ENCODE assay signal across 2 cellular contexts in the genomic region with DNA sequence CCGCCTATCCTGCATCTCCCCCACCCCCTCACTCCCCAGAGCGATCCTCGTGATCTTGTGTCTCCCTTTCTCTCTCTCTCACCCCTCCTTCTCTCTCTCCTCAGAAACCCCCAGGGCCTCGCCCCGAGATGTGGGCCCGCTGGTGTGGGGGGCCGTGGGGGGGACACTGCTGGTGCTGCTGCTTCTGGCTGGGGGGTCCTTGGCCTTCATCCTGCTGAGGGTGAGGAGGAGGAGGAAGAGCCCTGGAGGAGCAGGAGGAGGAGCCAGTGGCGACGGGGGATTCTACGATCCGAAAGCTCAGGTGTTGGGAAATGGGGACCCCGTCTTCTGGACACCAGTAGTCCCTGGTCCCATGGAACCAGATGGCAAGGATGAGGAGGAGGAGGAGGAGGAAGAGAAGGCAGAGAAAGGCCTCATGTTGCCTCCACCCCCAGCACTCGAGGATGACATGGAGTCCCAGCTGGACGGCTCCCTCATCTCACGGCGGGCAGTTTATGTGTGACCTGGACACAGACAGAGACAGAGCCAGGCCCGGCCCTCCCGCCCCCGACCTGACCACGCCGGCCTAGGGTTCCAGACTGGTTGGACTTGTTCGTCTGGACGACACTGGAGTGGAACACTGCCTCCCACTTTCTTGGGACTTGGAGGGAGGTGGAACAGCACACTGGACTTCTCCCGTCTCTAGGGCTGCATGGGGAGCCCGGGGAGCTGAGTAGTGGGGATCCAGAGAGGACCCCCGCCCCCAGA.
TF ChIP-seq lines count a peak whose summit lies in the region.

No MANE protein-coding gene starts in this region.

TF ChIP-seq in GM23338, 12 proteins besides CTCF, POLR2A, EP300 and RAD21 (continues in another document):
- TF ChIP-seq, protein P1, sequence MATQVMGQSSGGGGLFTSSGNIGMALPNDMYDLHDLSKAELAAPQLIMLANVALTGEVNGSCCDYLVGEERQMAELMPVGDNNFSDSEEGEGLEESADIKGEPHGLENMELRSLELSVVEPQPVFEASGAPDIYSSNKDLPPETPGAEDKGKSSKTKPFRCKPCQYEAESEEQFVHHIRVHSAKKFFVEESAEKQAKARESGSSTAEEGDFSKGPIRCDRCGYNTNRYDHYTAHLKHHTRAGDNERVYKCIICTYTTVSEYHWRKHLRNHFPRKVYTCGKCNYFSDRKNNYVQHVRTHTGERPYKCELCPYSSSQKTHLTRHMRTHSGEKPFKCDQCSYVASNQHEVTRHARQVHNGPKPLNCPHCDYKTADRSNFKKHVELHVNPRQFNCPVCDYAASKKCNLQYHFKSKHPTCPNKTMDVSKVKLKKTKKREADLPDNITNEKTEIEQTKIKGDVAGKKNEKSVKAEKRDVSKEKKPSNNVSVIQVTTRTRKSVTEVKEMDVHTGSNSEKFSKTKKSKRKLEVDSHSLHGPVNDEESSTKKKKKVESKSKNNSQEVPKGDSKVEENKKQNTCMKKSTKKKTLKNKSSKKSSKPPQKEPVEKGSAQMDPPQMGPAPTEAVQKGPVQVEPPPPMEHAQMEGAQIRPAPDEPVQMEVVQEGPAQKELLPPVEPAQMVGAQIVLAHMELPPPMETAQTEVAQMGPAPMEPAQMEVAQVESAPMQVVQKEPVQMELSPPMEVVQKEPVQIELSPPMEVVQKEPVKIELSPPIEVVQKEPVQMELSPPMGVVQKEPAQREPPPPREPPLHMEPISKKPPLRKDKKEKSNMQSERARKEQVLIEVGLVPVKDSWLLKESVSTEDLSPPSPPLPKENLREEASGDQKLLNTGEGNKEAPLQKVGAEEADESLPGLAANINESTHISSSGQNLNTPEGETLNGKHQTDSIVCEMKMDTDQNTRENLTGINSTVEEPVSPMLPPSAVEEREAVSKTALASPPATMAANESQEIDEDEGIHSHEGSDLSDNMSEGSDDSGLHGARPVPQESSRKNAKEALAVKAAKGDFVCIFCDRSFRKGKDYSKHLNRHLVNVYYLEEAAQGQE (IDR thresholded peaks at IDR 0.05; ENCODE audit: unreplicated experiment) = no peak
- no peak for TF ChIP-seq STAT1 (IDR thresholded peaks at IDR 0.05; ENCODE audit: unreplicated experiment)
- TF ChIP-seq ETS1 (IDR thresholded peaks at IDR 0.05) = no peak
- TF ChIP-seq JUNB (IDR thresholded peaks at IDR 0.05; ENCODE audit: unreplicated experiment) = no peak
- no peak for TF ChIP-seq CREB1 (CRISPR knock-in tag; IDR thresholded peaks at IDR 0.05; ENCODE audit: low read depth)
- TF ChIP-seq EZH2 (IDR thresholded peaks at IDR 0.05; ENCODE audit: low read depth, unreplicated experiment) = no peak
- TF ChIP-seq, protein P2, sequence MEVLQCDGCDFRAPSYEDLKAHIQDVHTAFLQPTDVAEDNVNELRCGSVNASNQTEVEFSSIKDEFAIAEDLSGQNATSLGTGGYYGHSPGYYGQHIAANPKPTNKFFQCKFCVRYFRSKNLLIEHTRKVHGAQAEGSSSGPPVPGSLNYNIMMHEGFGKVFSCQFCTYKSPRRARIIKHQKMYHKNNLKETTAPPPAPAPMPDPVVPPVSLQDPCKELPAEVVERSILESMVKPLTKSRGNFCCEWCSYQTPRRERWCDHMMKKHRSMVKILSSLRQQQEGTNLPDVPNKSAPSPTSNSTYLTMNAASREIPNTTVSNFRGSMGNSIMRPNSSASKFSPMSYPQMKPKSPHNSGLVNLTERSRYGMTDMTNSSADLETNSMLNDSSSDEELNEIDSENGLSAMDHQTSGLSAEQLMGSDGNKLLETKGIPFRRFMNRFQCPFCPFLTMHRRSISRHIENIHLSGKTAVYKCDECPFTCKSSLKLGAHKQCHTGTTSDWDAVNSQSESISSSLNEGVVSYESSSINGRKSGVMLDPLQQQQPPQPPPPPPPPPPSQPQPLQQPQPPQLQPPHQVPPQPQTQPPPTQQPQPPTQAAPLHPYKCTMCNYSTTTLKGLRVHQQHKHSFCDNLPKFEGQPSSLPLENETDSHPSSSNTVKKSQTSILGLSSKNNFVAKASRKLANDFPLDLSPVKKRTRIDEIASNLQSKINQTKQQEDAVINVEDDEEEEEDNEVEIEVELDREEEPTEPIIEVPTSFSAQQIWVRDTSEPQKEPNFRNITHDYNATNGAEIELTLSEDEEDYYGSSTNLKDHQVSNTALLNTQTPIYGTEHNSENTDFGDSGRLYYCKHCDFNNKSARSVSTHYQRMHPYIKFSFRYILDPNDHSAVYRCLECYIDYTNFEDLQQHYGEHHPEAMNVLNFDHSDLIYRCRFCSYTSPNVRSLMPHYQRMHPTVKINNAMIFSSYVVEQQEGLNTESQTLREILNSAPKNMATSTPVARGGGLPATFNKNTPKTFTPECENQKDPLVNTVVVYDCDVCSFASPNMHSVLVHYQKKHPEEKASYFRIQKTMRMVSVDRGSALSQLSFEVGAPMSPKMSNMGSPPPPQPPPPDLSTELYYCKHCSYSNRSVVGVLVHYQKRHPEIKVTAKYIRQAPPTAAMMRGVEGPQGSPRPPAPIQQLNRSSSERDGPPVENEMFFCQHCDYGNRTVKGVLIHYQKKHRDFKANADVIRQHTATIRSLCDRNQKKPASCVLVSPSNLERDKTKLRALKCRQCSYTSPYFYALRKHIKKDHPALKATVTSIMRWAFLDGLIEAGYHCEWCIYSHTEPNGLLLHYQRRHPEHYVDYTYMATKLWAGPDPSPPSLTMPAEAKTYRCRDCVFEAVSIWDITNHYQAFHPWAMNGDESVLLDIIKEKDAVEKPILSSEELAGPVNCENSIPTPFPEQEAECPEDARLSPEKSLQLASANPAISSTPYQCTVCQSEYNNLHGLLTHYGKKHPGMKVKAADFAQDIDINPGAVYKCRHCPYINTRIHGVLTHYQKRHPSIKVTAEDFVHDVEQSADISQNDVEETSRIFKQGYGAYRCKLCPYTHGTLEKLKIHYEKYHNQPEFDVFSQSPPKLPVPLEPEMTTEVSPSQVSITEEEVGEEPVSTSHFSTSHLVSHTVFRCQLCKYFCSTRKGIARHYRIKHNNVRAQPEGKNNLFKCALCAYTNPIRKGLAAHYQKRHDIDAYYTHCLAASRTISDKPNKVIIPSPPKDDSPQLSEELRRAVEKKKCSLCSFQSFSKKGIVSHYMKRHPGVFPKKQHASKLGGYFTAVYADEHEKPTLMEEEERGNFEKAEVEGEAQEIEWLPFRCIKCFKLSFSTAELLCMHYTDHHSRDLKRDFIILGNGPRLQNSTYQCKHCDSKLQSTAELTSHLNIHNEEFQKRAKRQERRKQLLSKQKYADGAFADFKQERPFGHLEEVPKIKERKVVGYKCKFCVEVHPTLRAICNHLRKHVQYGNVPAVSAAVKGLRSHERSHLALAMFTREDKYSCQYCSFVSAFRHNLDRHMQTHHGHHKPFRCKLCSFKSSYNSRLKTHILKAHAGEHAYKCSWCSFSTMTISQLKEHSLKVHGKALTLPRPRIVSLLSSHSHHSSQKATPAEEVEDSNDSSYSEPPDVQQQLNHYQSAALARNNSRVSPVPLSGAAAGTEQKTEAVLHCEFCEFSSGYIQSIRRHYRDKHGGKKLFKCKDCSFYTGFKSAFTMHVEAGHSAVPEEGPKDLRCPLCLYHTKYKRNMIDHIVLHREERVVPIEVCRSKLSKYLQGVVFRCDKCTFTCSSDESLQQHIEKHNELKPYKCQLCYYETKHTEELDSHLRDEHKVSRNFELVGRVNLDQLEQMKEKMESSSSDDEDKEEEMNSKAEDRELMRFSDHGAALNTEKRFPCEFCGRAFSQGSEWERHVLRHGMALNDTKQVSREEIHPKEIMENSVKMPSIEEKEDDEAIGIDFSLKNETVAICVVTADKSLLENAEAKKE (CRISPR knock-in tag; IDR thresholded peaks at IDR 0.05) = no peak
- no peak for TF ChIP-seq NANOG (IDR thresholded peaks at IDR 0.05; ENCODE audit: borderline replicate concordance)

TF ChIP-seq in WTC11, 78 proteins besides CTCF, POLR2A, EP300 and RAD21 (continued from another document):
- TF ChIP-seq, protein P3, sequence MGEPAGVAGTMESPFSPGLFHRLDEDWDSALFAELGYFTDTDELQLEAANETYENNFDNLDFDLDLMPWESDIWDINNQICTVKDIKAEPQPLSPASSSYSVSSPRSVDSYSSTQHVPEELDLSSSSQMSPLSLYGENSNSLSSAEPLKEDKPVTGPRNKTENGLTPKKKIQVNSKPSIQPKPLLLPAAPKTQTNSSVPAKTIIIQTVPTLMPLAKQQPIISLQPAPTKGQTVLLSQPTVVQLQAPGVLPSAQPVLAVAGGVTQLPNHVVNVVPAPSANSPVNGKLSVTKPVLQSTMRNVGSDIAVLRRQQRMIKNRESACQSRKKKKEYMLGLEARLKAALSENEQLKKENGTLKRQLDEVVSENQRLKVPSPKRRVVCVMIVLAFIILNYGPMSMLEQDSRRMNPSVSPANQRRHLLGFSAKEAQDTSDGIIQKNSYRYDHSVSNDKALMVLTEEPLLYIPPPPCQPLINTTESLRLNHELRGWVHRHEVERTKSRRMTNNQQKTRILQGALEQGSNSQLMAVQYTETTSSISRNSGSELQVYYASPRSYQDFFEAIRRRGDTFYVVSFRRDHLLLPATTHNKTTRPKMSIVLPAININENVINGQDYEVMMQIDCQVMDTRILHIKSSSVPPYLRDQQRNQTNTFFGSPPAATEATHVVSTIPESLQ (CRISPR knock-in tag; IDR thresholded peaks at IDR 0.05) = no peak
- TF ChIP-seq NR3C1 (CRISPR knock-in tag; conservative IDR thresholded peaks at IDR 0.05; ENCODE audit: low read depth) (no peak), MYBL2 (CRISPR knock-in tag; IDR thresholded peaks at IDR 0.05) (no peak), JAZF1 (CRISPR knock-in tag; IDR thresholded peaks at IDR 0.05) (no peak), TEAD4 (CRISPR knock-in tag; IDR thresholded peaks at IDR 0.05) (no peak), ZNF232 (CRISPR knock-in tag; IDR thresholded peaks at IDR 0.05) (no peak), GABPB1 (CRISPR knock-in tag; IDR thresholded peaks at IDR 0.05) (no peak), FOXP1 (CRISPR knock-in tag; IDR thresholded peaks at IDR 0.05; ENCODE audit: borderline replicate concordance) (no peak), ESRRA (CRISPR knock-in tag; IDR thresholded peaks at IDR 0.05; ENCODE audit: borderline replicate concordance) (no peak), JUN (CRISPR knock-in tag; IDR thresholded peaks at IDR 0.05) (no peak), SMAD4 (CRISPR knock-in tag; IDR thresholded peaks at IDR 0.05) (no peak), NR1H2 (CRISPR knock-in tag; IDR thresholded peaks at IDR 0.05) (no peak), GRHL2 (CRISPR knock-in tag; IDR thresholded peaks at IDR 0.05; ENCODE audit: insufficient replicate concordance, severe bottlenecking) (no peak), MXD4 (CRISPR knock-in tag; IDR thresholded peaks at IDR 0.05; ENCODE audit: borderline replicate concordance) (no peak), ZNF138 (CRISPR knock-in tag; conservative IDR thresholded peaks at IDR 0.05) (no peak)
- TF ChIP-seq, protein P4, sequence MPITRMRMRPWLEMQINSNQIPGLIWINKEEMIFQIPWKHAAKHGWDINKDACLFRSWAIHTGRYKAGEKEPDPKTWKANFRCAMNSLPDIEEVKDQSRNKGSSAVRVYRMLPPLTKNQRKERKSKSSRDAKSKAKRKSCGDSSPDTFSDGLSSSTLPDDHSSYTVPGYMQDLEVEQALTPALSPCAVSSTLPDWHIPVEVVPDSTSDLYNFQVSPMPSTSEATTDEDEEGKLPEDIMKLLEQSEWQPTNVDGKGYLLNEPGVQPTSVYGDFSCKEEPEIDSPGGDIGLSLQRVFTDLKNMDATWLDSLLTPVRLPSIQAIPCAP (CRISPR knock-in tag; IDR thresholded peaks at IDR 0.05) = no peak
- TF ChIP-seq, protein P5, sequence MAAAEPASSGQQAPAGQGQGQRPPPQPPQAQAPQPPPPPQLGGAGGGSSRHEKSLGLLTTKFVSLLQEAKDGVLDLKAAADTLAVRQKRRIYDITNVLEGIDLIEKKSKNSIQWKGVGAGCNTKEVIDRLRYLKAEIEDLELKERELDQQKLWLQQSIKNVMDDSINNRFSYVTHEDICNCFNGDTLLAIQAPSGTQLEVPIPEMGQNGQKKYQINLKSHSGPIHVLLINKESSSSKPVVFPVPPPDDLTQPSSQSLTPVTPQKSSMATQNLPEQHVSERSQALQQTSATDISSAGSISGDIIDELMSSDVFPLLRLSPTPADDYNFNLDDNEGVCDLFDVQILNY (CRISPR knock-in tag; IDR thresholded peaks at IDR 0.05) = no peak
- TF ChIP-seq, protein P6, sequence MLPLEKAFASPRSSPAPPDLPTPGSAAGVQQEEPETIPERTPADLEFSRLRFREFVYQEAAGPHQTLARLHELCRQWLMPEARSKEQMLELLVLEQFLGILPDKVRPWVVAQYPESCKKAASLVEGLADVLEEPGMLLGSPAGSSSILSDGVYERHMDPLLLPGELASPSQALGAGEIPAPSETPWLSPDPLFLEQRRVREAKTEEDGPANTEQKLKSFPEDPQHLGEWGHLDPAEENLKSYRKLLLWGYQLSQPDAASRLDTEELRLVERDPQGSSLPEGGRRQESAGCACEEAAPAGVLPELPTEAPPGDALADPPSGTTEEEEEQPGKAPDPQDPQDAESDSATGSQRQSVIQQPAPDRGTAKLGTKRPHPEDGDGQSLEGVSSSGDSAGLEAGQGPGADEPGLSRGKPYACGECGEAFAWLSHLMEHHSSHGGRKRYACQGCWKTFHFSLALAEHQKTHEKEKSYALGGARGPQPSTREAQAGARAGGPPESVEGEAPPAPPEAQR (CRISPR knock-in tag; IDR thresholded peaks at IDR 0.05) = no peak
- TF ChIP-seq, protein P7, sequence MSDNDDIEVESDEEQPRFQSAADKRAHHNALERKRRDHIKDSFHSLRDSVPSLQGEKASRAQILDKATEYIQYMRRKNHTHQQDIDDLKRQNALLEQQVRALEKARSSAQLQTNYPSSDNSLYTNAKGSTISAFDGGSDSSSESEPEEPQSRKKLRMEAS (CRISPR knock-in tag; IDR thresholded peaks at IDR 0.05) = no peak
